12 cellular contexts compared by ENCODE assay signal in the genomic region with DNA sequence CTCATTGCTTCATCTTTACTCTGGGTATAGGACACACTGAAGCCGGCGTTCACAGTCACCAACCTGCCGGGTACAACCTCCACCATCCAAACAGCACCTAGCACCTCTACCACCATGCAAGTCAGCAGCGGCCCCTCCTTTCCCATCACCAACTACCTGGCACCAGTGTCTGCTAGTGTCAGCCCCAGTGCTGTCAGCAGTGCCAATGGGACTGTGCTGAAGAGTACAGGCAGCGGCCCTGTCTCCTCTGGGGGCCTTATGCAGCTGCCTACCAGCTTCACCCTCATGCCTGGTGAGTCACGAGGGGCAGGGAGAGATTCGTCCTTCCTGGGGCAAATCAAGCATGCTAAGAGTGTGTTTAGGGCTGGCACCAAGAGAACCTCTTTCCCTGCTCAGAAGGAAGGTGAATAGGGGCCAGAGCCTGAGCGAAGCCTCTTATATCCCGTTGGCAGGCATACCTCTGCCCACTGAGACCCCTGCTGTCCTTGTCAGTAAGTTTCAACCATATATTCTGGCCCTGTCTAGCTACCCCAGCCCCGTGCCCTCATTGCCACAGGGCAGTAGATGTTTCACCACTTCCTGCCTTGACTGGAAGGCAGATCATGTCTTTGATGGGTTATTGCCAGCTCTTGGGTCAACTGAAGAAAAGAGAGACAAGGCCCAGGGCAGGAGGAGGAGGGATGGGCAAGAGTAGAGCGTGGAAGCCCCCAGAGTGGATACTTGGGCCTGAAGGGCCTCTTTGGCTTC. TPM values are rescaled to one million over a fixed set of nuclear protein-coding genes. Genes with fewer than 3 reads are reported as not detected.
DNase-seq lines count a peak whose midpoint lies in the region; ATAC-seq, FAIRE-seq and TF ChIP-seq lines count a peak whose summit lies in the region.
"Had no signal": no experiment of that assay in that cellular context is flagged by ENCODE, and none has a peak within 500 bp of the region (broad histone marks: within the 10 kb centered on the region; RNA-seq: fewer than 3 reads in every experiment).

No MANE protein-coding gene starts in this region.

- TF ChIP-seq EP300 in gastroesophageal sphincter (IDR thresholded peaks at IDR 0.05) = no peak

- WGBS in gastroesophageal sphincter (ENCODE audit: low coverage in 1 of 2), 2 donors = 86% methylated on average over 8 of the region's 11 CpGs; no CpG with 5 or more reads in 1 of the 2 donors

- no peak for DNase-seq in CD8-positive, alpha-beta memory T cell
- no peak for DNase-seq in stimulated activated naive CD4-positive, alpha-beta T cell treated with Interleukin-2 at 50 U/mL for 16 hours (lab: John Stamatoyannopoulos, UW)
- DNase-seq in kidney = no peak
- DNase-seq: activated CD4-positive, CD25-positive, alpha-beta regulatory T cell; RPMI8226 had no signal

- no peak overlapping the region for H3K4me2 ChIP-seq in skeletal muscle satellite cell (ENCODE audit: low read length)

- TF ChIP-seq CTCF in gastroesophageal sphincter (IDR thresholded peaks at IDR 0.05) = no peak
- TF ChIP-seq CTCF in kidney (IDR thresholded peaks at IDR 0.05; ENCODE audit: borderline replicate concordance, extremely low read depth, insufficient read depth) = no peak

- TF ChIP-seq POLR2A in gastroesophageal sphincter (IDR thresholded peaks at IDR 0.05) = no peak

- no peak overlapping the region for H3K4me3 ChIP-seq in CD8-positive, alpha-beta memory T cell (ENCODE audit: low read length)
- H3K4me3 ChIP-seq in gastroesophageal sphincter (no peak overlapping the region), skeletal muscle satellite cell (ENCODE audit: low read length) (no peak overlapping the region), kidney (ENCODE audit: low read length in 2 of 2) (no peak overlapping the region)

- no peaks in the 10 kb centered on the region for H3K27me3 Mint-ChIP-seq in CD8-positive, alpha-beta memory T cell
- no peaks in the 10 kb centered on the region for H3K27me3 Mint-ChIP-seq in T-helper 1 cell treated with Interleukin-12 subunit alpha and Interleukin-12 subunit beta and Interleukin-4 antibody, amounts not matched to agents 30 μg/mL and 1 μg/mL, for 36 hours (ENCODE audit: low read depth)

- CTCF ChIA-PET in CD8-positive, alpha-beta memory T cell (lab: Charles Lee) = interaction anchor here (1.0 to 4.8 kb wide), 4 partner anchors 10 to 222 kb away, joined by 3 to 22 read pairs (median 4); partner anchors contain the start of gene DNPH1

- peaks cover 31% of the 10 kb centered on the region for H3K4me1 ChIP-seq in CD8-positive, alpha-beta memory T cell (ENCODE audit: insufficient read depth, low read length)
- peaks cover 0 to 58% (median 29%) of the 10 kb centered on the region in 3 donors for H3K4me1 ChIP-seq in gastroesophageal sphincter
- H3K4me1 ChIP-seq in skeletal muscle satellite cell (ENCODE audit: control insufficient read depth, insufficient read depth, low read length) = peaks cover 29% of the 10 kb centered on the region
- H3K4me1 ChIP-seq in kidney (ENCODE audit: control insufficient read depth in 1 of 2, insufficient read depth in 1 of 2, low read depth in 1 of 2, low read length in 2 of 2) = peaks cover 22 to 23% of the 10 kb centered on the region in 2 donors

- no peaks in the 10 kb centered on the region for H3K27me3 ChIP-seq in CD8-positive, alpha-beta memory T cell (ENCODE audit: insufficient read depth, low read length, poor library complexity, severe bottlenecking)
- H3K27me3 ChIP-seq in gastroesophageal sphincter (no peaks in the 10 kb centered on the region), skeletal muscle satellite cell (ENCODE audit: control insufficient read depth, insufficient read depth, low read length) (no peaks in the 10 kb centered on the region)

- H3K9ac ChIP-seq in skeletal muscle satellite cell (ENCODE audit: low read depth, low read length) = peak overlapping the region; percentile 94
- H3K9ac ChIP-seq in kidney (ENCODE audit: low read length in 2 of 2) = no peak overlapping the region

- H3K4me1 Mint-ChIP-seq in CD8-positive, alpha-beta memory T cell = peaks cover 34 to 47% (median 38%) of the 10 kb centered on the region in 3 donors
- H3K4me1 Mint-ChIP-seq in T-helper 1 cell treated with Interleukin-12 subunit alpha and Interleukin-12 subunit beta and Interleukin-4 antibody, amounts not matched to agents 30 μg/mL and 1 μg/mL, for 36 hours (ENCODE audit: low read depth) = peaks cover 35% of the 10 kb centered on the region

- FAIRE-seq in kidney (lab: Jason Lieb, UNC) = no peak
- FAIRE-seq: endometrium had no signal

- POLR2A ChIA-PET in CD8-positive, alpha-beta memory T cell (lab: Charles Lee) = no interaction called here

- H3K27ac Mint-ChIP-seq in CD8-positive, alpha-beta memory T cell = peak overlapping the region; percentile 70 to 98 (median 95)
- peak overlapping the region; percentile 63 for H3K27ac Mint-ChIP-seq in T-helper 1 cell treated with Interleukin-12 subunit alpha and Interleukin-12 subunit beta and Interleukin-4 antibody, amounts not matched to agents 30 μg/mL and 1 μg/mL, for 36 hours

- H3K9me3 ChIP-seq in CD8-positive, alpha-beta memory T cell (ENCODE audit: low read length) = no peaks in the 10 kb centered on the region
- no peaks in the 10 kb centered on the region for H3K9me3 ChIP-seq in gastroesophageal sphincter
- no peaks in the 10 kb centered on the region for H3K9me3 ChIP-seq in skeletal muscle satellite cell (replicated peaks; ENCODE audit: low read length)
- no peaks in the 10 kb centered on the region for H3K9me3 ChIP-seq in kidney (ENCODE audit: control insufficient read depth in 1 of 2, low read length in 2 of 2)
- H3K9me3 ChIP-seq: prostate gland had no signal

- intact Hi-C loops in kidney (cut with DNase I) = no loop called here

- ATAC-seq in gastroesophageal sphincter = no peak
- no peak for ATAC-seq in HG02610 (IDR thresholded peaks at IDR 0.05; ENCODE audit: unreplicated experiment)
- no peak for ATAC-seq in HG03439 (IDR thresholded peaks at IDR 0.05; ENCODE audit: unreplicated experiment)

- peaks cover 4 to 53% (median 7%) of the 10 kb centered on the region in 3 donors for H3K36me3 Mint-ChIP-seq in CD8-positive, alpha-beta memory T cell
- H3K36me3 Mint-ChIP-seq in T-helper 1 cell treated with Interleukin-12 subunit alpha and Interleukin-12 subunit beta and Interleukin-4 antibody, amounts not matched to agents 30 μg/mL and 1 μg/mL, for 36 hours (ENCODE audit: low read depth) = peaks cover 24% of the 10 kb centered on the region

- peak overlapping the region in 1 of 7 donors; percentile 19 for H3K4me3 Mint-ChIP-seq in CD8-positive, alpha-beta memory T cell
- no peak overlapping the region for H3K4me3 Mint-ChIP-seq in T-helper 1 cell treated with Interleukin-12 subunit alpha and Interleukin-12 subunit beta and Interleukin-4 antibody, amounts not matched to agents 30 μg/mL and 1 μg/mL, for 36 hours

- no peaks in the 10 kb centered on the region for H3K9me3 Mint-ChIP-seq in CD8-positive, alpha-beta memory T cell
- H3K9me3 Mint-ChIP-seq in T-helper 1 cell treated with Interleukin-12 subunit alpha and Interleukin-12 subunit beta and Interleukin-4 antibody, amounts not matched to agents 30 μg/mL and 1 μg/mL, for 36 hours = no peaks in the 10 kb centered on the region

- H3K27ac ChIP-seq in CD8-positive, alpha-beta memory T cell (ENCODE audit: low read depth, low read length) = no peak overlapping the region
- H3K27ac ChIP-seq in gastroesophageal sphincter (peak overlapping the region in 3 of 4 donors; percentile 99 to 100 (median 100)), kidney (ENCODE audit: low read depth in 2 of 2, low read length in 2 of 2) (no peak overlapping the region)

- peaks cover 28% of the 10 kb centered on the region for H3K36me3 ChIP-seq in CD8-positive, alpha-beta memory T cell (ENCODE audit: insufficient read depth, low read length)
- H3K36me3 ChIP-seq in gastroesophageal sphincter = peaks cover 0 to 56% of the 10 kb centered on the region in 2 donors
- peaks cover 44% of the 10 kb centered on the region for H3K36me3 ChIP-seq in skeletal muscle satellite cell (ENCODE audit: insufficient read depth, low read length)
- peaks cover 21 to 41% of the 10 kb centered on the region in 2 donors for H3K36me3 ChIP-seq in kidney (ENCODE audit: control insufficient read depth in 1 of 2, insufficient read depth in 2 of 2, low read length in 2 of 2)

RNA-seq across cellular contexts. Expression of gene SRF, which starts 4.8 kb away (rescaled TPM):
- 10 to 100 TPM; 55.1 to 57.4 TPM for total RNA-seq in CD8-positive, alpha-beta memory T cell
- polyA plus RNA-seq in CD8-positive, alpha-beta memory T cell = 8.0 TPM
- total RNA-seq in gastroesophageal sphincter = 100 to 1,000 TPM in 3 of 4 donors, 10 to 100 TPM in 1; 92.6 to 192 (median 117) TPM
- 15.7 and 16.4 TPM in 2 replicates for total RNA-seq in skeletal muscle satellite cell (2012; rRNA removed)
- 30.6 TPM for total RNA-seq in kidney
- 13.8 TPM for polyA plus RNA-seq in kidney (ENCODE audit: insufficient read depth, low read depth, low replicate concordance)

RNA-seq across cellular contexts. Expression of gene CUL9, which starts 6.1 kb away (rescaled TPM):
- total RNA-seq in CD8-positive, alpha-beta memory T cell = 10 to 100 TPM; 35.3 to 38.3 TPM
- polyA plus RNA-seq in CD8-positive, alpha-beta memory T cell = 9.0 TPM
- 10 to 100 TPM; 23.2 to 36.6 (median 24.2) TPM for total RNA-seq in gastroesophageal sphincter
- 12.0 and 13.9 TPM in 2 replicates for total RNA-seq in skeletal muscle satellite cell (2012; rRNA removed)
- total RNA-seq in kidney = 47.3 TPM
- polyA plus RNA-seq in kidney (ENCODE audit: insufficient read depth, low read depth, low replicate concordance) = 34.7 TPM

RNA-seq across cellular contexts. Expression of gene DNPH1, which starts 53.4 kb away (rescaled TPM):
- 10 to 100 TPM; 68.2 to 68.3 TPM for total RNA-seq in CD8-positive, alpha-beta memory T cell
- 80.0 TPM for polyA plus RNA-seq in CD8-positive, alpha-beta memory T cell
- 10 to 100 TPM; 66.5 to 95.0 (median 86.6) TPM for total RNA-seq in gastroesophageal sphincter
- 52.4 and 58.1 TPM in 2 replicates for total RNA-seq in skeletal muscle satellite cell (2012; rRNA removed)
- total RNA-seq in kidney = 74.3 TPM
- 373 TPM for polyA plus RNA-seq in kidney (ENCODE audit: insufficient read depth, low read depth, low replicate concordance)

Comparison
In these comparisons a context has a peak if more than half of its experiments do, and no peak if none do; other contexts are left out.
1. H3K27ac ChIP-seq: peak in gastroesophageal sphincter (3 of 4); none in CD8-positive, alpha-beta memory T cell (single experiment) and kidney (0 of 2).